In the genomic region with DNA sequence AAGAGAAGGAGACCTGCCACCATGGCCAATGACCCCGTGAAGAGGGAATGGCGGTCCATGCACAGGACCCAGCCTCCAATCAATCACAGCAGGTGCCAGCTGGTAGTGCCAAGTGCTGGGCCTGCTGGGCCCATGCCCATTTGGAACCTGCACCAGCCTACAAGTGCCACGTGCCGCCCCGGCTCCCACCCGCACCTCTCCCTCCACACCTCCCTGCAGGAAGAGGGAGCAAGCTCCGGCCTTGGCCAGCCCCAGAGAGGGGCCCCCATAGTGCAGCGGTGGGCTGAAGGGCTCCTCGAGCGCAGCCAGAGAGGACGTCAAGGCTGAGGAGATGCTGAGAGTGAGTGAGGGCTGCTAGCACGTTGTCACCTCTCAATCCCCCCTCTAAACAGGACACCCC, we compare ENCODE assay signal across 27 cellular contexts. TPM values are rescaled to one million over a fixed set of nuclear protein-coding genes. Genes with fewer than 3 reads are reported as not detected.
"Had no signal": no experiment of that assay in that cellular context is flagged by ENCODE, and none has a peak within 500 bp of the region (broad histone marks: within the 10 kb centered on the region; RNA-seq: fewer than 3 reads in every experiment).

No MANE protein-coding gene starts in this region.

- H3K27ac Mint-ChIP-seq: dendritic cell treated with granulocyte-macrophage colony-stimulating factor and Interleukin-4, amounts not matched to agents 40 ng/mL and 50 ng/mL, for 4 days; effector memory CD8-positive, alpha-beta T cell; endodermal cell had no signal

- H3K27me3 ChIP-seq: colonic mucosa, dorsolateral prefrontal cortex, esophagus squamous epithelium, foreskin keratinocyte, gastrocnemius medialis, gastroesophageal sphincter, heart left ventricle, heart right ventricle had no signal

- DNase-seq: colonic mucosa; cortex of kidney; dermis blood vessel endothelial cell; dorsolateral prefrontal cortex; effector CD4-positive, alpha-beta T cell; effector CD8-positive, alpha-beta T cell; effector memory CD4-positive, alpha-beta T cell; effector memory CD8-positive, alpha-beta T cell; endodermal cell; erythroblast; esophagus squamous epithelium; foreskin fibroblast; foreskin keratinocyte; foreskin melanocyte; gastrocnemius medialis; glutamatergic neuron; head of caudate nucleus; heart left ventricle; heart right ventricle had no signal

- H3K4me1 ChIP-seq: colonic mucosa, foreskin keratinocyte, gastrocnemius medialis, gastroesophageal sphincter, heart left ventricle, heart right ventricle had no signal

- H3K4me3 Mint-ChIP-seq: dendritic cell treated with granulocyte-macrophage colony-stimulating factor and Interleukin-4, amounts not matched to agents 40 ng/mL and 50 ng/mL, for 4 days; effector memory CD8-positive, alpha-beta T cell; endodermal cell had no signal

- H3K27ac ChIP-seq: colonic mucosa, coronary artery, dorsolateral prefrontal cortex, epithelial cell of prostate, esophagus squamous epithelium, foreskin keratinocyte, gastrocnemius medialis, gastroesophageal sphincter, heart left ventricle, heart right ventricle had no signal

- H3K4me3 ChIP-seq: colonic mucosa, coronary artery, dorsolateral prefrontal cortex, esophagus squamous epithelium, gastrocnemius medialis, gastroesophageal sphincter, heart left ventricle, heart right ventricle had no signal

- H3K9me3 ChIP-seq: colonic mucosa, gastrocnemius medialis had no signal

- H3K36me3 ChIP-seq: colonic mucosa, esophagus squamous epithelium, gastrocnemius medialis, gastroesophageal sphincter, heart left ventricle, heart right ventricle had no signal

- FAIRE-seq: colon, endometrium, endothelial cell of umbilical vein, frontal cortex had no signal

- H3K27me3 Mint-ChIP-seq: dendritic cell treated with granulocyte-macrophage colony-stimulating factor and Interleukin-4, amounts not matched to agents 40 ng/mL and 50 ng/mL, for 4 days had no signal

RNA-seq across cellular contexts. Expression of a gene that starts 37.8 kb away (rescaled TPM):
- total RNA-seq: foreskin keratinocyte had no signal
